12 cellular contexts compared by ENCODE assay signal in genomic region chr6:13427346-13427745, GRCh38.
DNase-seq lines count a peak whose midpoint lies in the region; ATAC-seq and TF ChIP-seq lines count a peak whose summit lies in the region.
"Had no signal": no experiment of that assay in that cellular context is flagged by ENCODE, and none has a peak within 500 bp of the region (broad histone marks: within the 10 kb centered on the region; RNA-seq: fewer than 3 reads in every experiment).

No MANE protein-coding gene starts in this region.

- H3K9me3 Mint-ChIP-seq in naive thymus-derived CD8-positive, alpha-beta T cell: no peaks in the 10 kb centered on the region

- H3K4me3 Mint-ChIP-seq in T-helper 17 cell: peak overlapping the region; percentile 77
- H3K4me3 Mint-ChIP-seq in naive thymus-derived CD8-positive, alpha-beta T cell: peak overlapping the region in 8 of 10 donors; percentile 75 to 82 (median 78)

- H3K9me3 ChIP-seq in T-helper 17 cell (ENCODE audit: control insufficient read depth, low read length, poor library complexity, severe bottlenecking) (no peaks in the 10 kb centered on the region), hepatocyte (ENCODE audit: low read depth) (no peaks in the 10 kb centered on the region)
- H3K9me3 ChIP-seq: thoracic aorta had no signal

- no peaks in the 10 kb centered on the region for H3K79me2 ChIP-seq in hepatocyte

- no peaks in the 10 kb centered on the region for H3K27me3 ChIP-seq in hepatocyte

- peak; percentile 45 for DNase-seq in ELF-1 (ENCODE audit: low read depth, low spot score)
- no peak for DNase-seq in T-helper 17 cell
- DNase-seq in naive thymus-derived CD8-positive, alpha-beta T cell: no peak
- DNase-seq in OCI-M1 (lab: John Stamatoyannopoulos, UW): no peak
- DNase-seq in stimulated activated CD4-positive, alpha-beta T cell treated with anti-CD3 and anti-CD28 coated beads, Interleukin-1b, Interleukin-23, amount 100 ng/mL, for 48 hours: no peak
- DNase-seq in hepatocyte (ENCODE audit: low spot score): no peak
- DNase-seq: left colon, NCI-H1048, NCI-H82 had no signal

- WGBS in hepatocyte (ENCODE audit: low lambda C conversion rate, missing lambda C conversion rate): 74% methylated on average over 8 of the region's 8 CpGs

- H3K36me3 ChIP-seq in hepatocyte (replicated peaks; ENCODE audit: insufficient read depth, low read depth): no peaks in the 10 kb centered on the region
- H3K36me3 ChIP-seq: thoracic aorta had no signal

- no peaks in the 10 kb centered on the region for H3K9me2 ChIP-seq in hepatocyte (replicated peaks; ENCODE audit: insufficient read depth)

- H3K27ac Mint-ChIP-seq in T-helper 17 cell: peak overlapping the region; percentile 72
- H3K27ac Mint-ChIP-seq in naive thymus-derived CD8-positive, alpha-beta T cell: peak overlapping the region in 7 of 10 donors; percentile 17 to 91 (median 84)

- no peak overlapping the region for H3K27ac ChIP-seq in hepatocyte

- H3K4me2 ChIP-seq in hepatocyte: no peak overlapping the region

- H2AFZ ChIP-seq in hepatocyte: no peak overlapping the region

- peaks cover 26% of the 10 kb centered on the region for H3K4me1 Mint-ChIP-seq in T-helper 17 cell
- H3K4me1 Mint-ChIP-seq in naive thymus-derived CD8-positive, alpha-beta T cell: peaks cover 18 to 74% (median 39%) of the 10 kb centered on the region in 4 donors

- no peak for ATAC-seq in T-helper 17 cell
- no peak for ATAC-seq in naive thymus-derived CD8-positive, alpha-beta T cell
- ATAC-seq in HG03457 (IDR thresholded peaks at IDR 0.05; ENCODE audit: unreplicated experiment): no peak
- ATAC-seq: left colon had no signal

- no peak for TF ChIP-seq CTCF in hepatocyte (IDR thresholded peaks at IDR 0.05; ENCODE audit: poor library complexity)

- H3K4me1 ChIP-seq in hepatocyte (ENCODE audit: insufficient read depth): peaks cover 10% of the 10 kb centered on the region

- no peaks in the 10 kb centered on the region for H3K36me3 Mint-ChIP-seq in T-helper 17 cell (ENCODE audit: low read depth)
- H3K36me3 Mint-ChIP-seq in naive thymus-derived CD8-positive, alpha-beta T cell: no peaks in the 10 kb centered on the region

- POLR2A ChIA-PET in naive thymus-derived CD8-positive, alpha-beta T cell (lab: Charles Lee): interaction anchor here (0.7 kb wide), 1 partner anchor 116 kb away, joined by 4 read pairs; no protein-coding TSS in a partner anchor

- no peaks in the 10 kb centered on the region for H3K27me3 Mint-ChIP-seq in T-helper 17 cell
- no peaks in the 10 kb centered on the region for H3K27me3 Mint-ChIP-seq in naive thymus-derived CD8-positive, alpha-beta T cell

- TF ChIP-seq POLR2A in GM19099 (IDR thresholded peaks at IDR 0.05; ENCODE audit: extremely low read depth, insufficient read length, low read depth): peak; percentile 21

- H4K20me1 ChIP-seq in hepatocyte (ENCODE audit: insufficient read depth, poor library complexity, severe bottlenecking): no peaks in the 10 kb centered on the region

- no peak overlapping the region for H3K4me3 ChIP-seq in hepatocyte
- H3K4me3 ChIP-seq: thoracic aorta had no signal
